Comparison of ENCODE assay signal across 12 cellular contexts in genomic region chr15:58951388-58952060, GRCh38. TPM values are rescaled to one million over a fixed set of nuclear protein-coding genes. Genes with fewer than 3 reads are reported as not detected.
DNase-seq lines count a peak whose midpoint lies in the region; ATAC-seq and TF ChIP-seq lines count a peak whose summit lies in the region.
"Had no signal": no experiment of that assay in that cellular context is flagged by ENCODE, and none has a peak within 500 bp of the region (broad histone marks: within the 10 kb centered on the region; RNA-seq: fewer than 3 reads in every experiment).

No MANE protein-coding gene starts in this region.

- DNase-seq in right cardiac atrium = no peak
- no peak for DNase-seq in left ventricle myocardium inferior
- DNase-seq in RPMI7951 (ENCODE audit: low read depth) = peak; percentile 52
- no peak for DNase-seq in GM13977 (ENCODE audit: low spot score)
- no peak for DNase-seq in RKO (ENCODE audit: low spot score)
- no peak for DNase-seq in activated T-cell treated with anti-CD3 and anti-CD28 coated beads, Interleukin-2, amount 50 U/mL, for 72 hours
- DNase-seq in nephron progenitor cell = no peak
- DNase-seq: cortex of kidney had no signal

- H3K9me3 ChIP-seq in right cardiac atrium (ENCODE audit: control insufficient read depth, low read length) (no peaks in the 10 kb centered on the region), left ventricle myocardium inferior (replicated peaks) (no peaks in the 10 kb centered on the region), gastroesophageal sphincter (no peaks in the 10 kb centered on the region)
- H3K9me3 ChIP-seq: BLaER1, thoracic aorta had no signal

- H3K27me3 ChIP-seq in right cardiac atrium (ENCODE audit: control insufficient read depth, insufficient read depth) (no peaks in the 10 kb centered on the region), left ventricle myocardium inferior (ENCODE audit: low read depth) (no peaks in the 10 kb centered on the region), gastroesophageal sphincter (no peaks in the 10 kb centered on the region)
- H3K27me3 ChIP-seq: BLaER1 had no signal

- no peaks in the 10 kb centered on the region for H3K36me3 Mint-ChIP-seq in activated T-cell treated with anti-CD3 and anti-CD28 coated beads, Interleukin-2, amount 50 U/mL, for 72 hours (ENCODE audit: insufficient read depth in 2 of 2)
- no peaks in the 10 kb centered on the region for H3K36me3 Mint-ChIP-seq in nephron progenitor cell (ENCODE audit: low read depth)

- intact Hi-C loops in right cardiac atrium (cut with DNase I) = no loop called here
- intact Hi-C loops in left ventricle myocardium inferior (cut with micrococcal nuclease) = no loop called here

- H3K9me3 Mint-ChIP-seq in activated T-cell treated with anti-CD3 and anti-CD28 coated beads, Interleukin-2, amount 50 U/mL, for 72 hours = no peaks in the 10 kb centered on the region
- H3K9me3 Mint-ChIP-seq in nephron progenitor cell = no peaks in the 10 kb centered on the region

- peak; percentile 40 to 45 for ATAC-seq in right cardiac atrium
- peak; percentile 39 for ATAC-seq in gastroesophageal sphincter
- ATAC-seq in activated T-cell treated with anti-CD3 and anti-CD28 coated beads, Interleukin-2, amount 50 U/mL, for 72 hours (replicated peaks in 1 of 2) = no peak
- ATAC-seq: left lobe of liver had no signal

- no peak for TF ChIP-seq POLR2A in gastroesophageal sphincter (IDR thresholded peaks at IDR 0.05)

- in situ Hi-C loops in GM13977 (cut with MboI; ENCODE audit: low pct_unique_long_range_greater_than_20kb, low sequenced_read_pairs, unreplicated experiment) = loop anchor here (25.0 kb wide), 1 partner anchor 714 kb away; no protein-coding TSS in a partner anchor

- H3K27ac Mint-ChIP-seq in activated T-cell treated with anti-CD3 and anti-CD28 coated beads, Interleukin-2, amount 50 U/mL, for 72 hours = no peak overlapping the region
- no peak overlapping the region for H3K27ac Mint-ChIP-seq in nephron progenitor cell

- peaks cover 12% of the 10 kb centered on the region for H3K4me1 Mint-ChIP-seq in activated T-cell treated with anti-CD3 and anti-CD28 coated beads, Interleukin-2, amount 50 U/mL, for 72 hours (ENCODE audit: low read depth)
- H3K4me1 Mint-ChIP-seq in nephron progenitor cell = no peaks in the 10 kb centered on the region

- H3K4me1 ChIP-seq in right cardiac atrium (ENCODE audit: control insufficient read depth, insufficient read depth, low read length) (no peaks in the 10 kb centered on the region), left ventricle myocardium inferior (no peaks in the 10 kb centered on the region), gastroesophageal sphincter (peaks cover 0 to 10% (median 3%) of the 10 kb centered on the region in 3 donors)
- H3K4me1 ChIP-seq: BLaER1 had no signal

- TF ChIP-seq CTCF in left ventricle myocardium inferior (IDR thresholded peaks at IDR 0.05; ENCODE audit: borderline replicate concordance) = no peak
- TF ChIP-seq CTCF in gastroesophageal sphincter (IDR thresholded peaks at IDR 0.05) = no peak
- no peak for TF ChIP-seq CTCF in GM13977 (IDR thresholded peaks at IDR 0.05; ENCODE audit: extremely low read depth, insufficient read depth, missing control alignments)
- no peak for TF ChIP-seq CTCF in nephron progenitor cell (IDR thresholded peaks at IDR 0.05)

- no peak for TF ChIP-seq EP300 in gastroesophageal sphincter (IDR thresholded peaks at IDR 0.05)

- H3K27me3 Mint-ChIP-seq in activated T-cell treated with anti-CD3 and anti-CD28 coated beads, Interleukin-2, amount 50 U/mL, for 72 hours (ENCODE audit: low read depth) = no peaks in the 10 kb centered on the region
- H3K27me3 Mint-ChIP-seq in nephron progenitor cell (ENCODE audit: low read depth, poor library complexity) = peaks cover 5% of the 10 kb centered on the region

- H3K36me3 ChIP-seq in left ventricle myocardium inferior (no peaks in the 10 kb centered on the region), gastroesophageal sphincter (no peaks in the 10 kb centered on the region)
- H3K36me3 ChIP-seq: BLaER1, thoracic aorta had no signal

- no peak overlapping the region for H3K4me3 Mint-ChIP-seq in activated T-cell treated with anti-CD3 and anti-CD28 coated beads, Interleukin-2, amount 50 U/mL, for 72 hours
- H3K4me3 Mint-ChIP-seq in nephron progenitor cell = no peak overlapping the region

- 59% methylated on average over 5 of the region's 5 CpGs for WGBS in right cardiac atrium
- WGBS in gastroesophageal sphincter (ENCODE audit: low coverage in 1 of 2), 2 donors = 53 to 60% methylated on average over 5 of the region's 5 CpGs

- no peak overlapping the region for H3K27ac ChIP-seq in right cardiac atrium (ENCODE audit: low read length)
- no peak overlapping the region for H3K27ac ChIP-seq in left ventricle myocardium inferior (replicated peaks)
- H3K27ac ChIP-seq in gastroesophageal sphincter = no peak overlapping the region
- H3K27ac ChIP-seq: BLaER1, thoracic aorta had no signal

- H3K4me3 ChIP-seq in right cardiac atrium (ENCODE audit: low read length) (no peak overlapping the region), left ventricle myocardium inferior (no peak overlapping the region), gastroesophageal sphincter (no peak overlapping the region)
- H3K4me3 ChIP-seq: BLaER1, thoracic aorta had no signal

RNA-seq across cellular contexts. Expression of gene SLTM, which starts 18.0 kb away (rescaled TPM):
- total RNA-seq in right cardiac atrium (10 to 100 TPM; 44.0 to 69.3 (median 55.0) TPM), left ventricle myocardium inferior (47.8 TPM), gastroesophageal sphincter (100 to 1,000 TPM in 1 of 4 donors, 10 to 100 TPM in 3; 79.2 to 120 (median 84.4) TPM)
- polyA plus RNA-seq in right cardiac atrium = 43.7 TPM
- total RNA-seq in RPMI7951 (2014; rRNA removed; shearing (Covaris generic)) = 70.5 and 71.6 TPM in 2 replicates
- 100 to 1,000 TPM; 114 to 115 TPM for total RNA-seq in activated T-cell treated with anti-CD3 and anti-CD28 coated beads, Interleukin-2, amount 50 U/mL, for 72 hours

RNA-seq across cellular contexts. Expression of gene RNF111, which starts 35.9 kb away (rescaled TPM):
- 10 to 100 TPM; 22.6 to 29.4 (median 25.0) TPM for total RNA-seq in right cardiac atrium
- 8.0 TPM for polyA plus RNA-seq in right cardiac atrium
- 20.3 TPM for total RNA-seq in left ventricle myocardium inferior
- total RNA-seq in RPMI7951 (2014; rRNA removed; shearing (Covaris generic)) = 14.1 and 25.6 TPM in 2 replicates
- 10 to 100 TPM; 17.5 to 20.4 (median 18.5) TPM for total RNA-seq in gastroesophageal sphincter
- total RNA-seq in activated T-cell treated with anti-CD3 and anti-CD28 coated beads, Interleukin-2, amount 50 U/mL, for 72 hours = 10 to 100 TPM; 27.9 to 30.4 TPM

Comparison
In these comparisons a context has a peak if more than half of its experiments do, and no peak if none do; other contexts are left out.
1. ATAC-seq: peak in right cardiac atrium (2 of 2) and gastroesophageal sphincter (single experiment); none in activated T-cell treated with anti-CD3 and anti-CD28 coated beads, Interleukin-2, amount 50 U/mL, for 72 hours (0 of 2).